Comparison of ENCODE assay signal across 13 cellular contexts in the genomic region with DNA sequence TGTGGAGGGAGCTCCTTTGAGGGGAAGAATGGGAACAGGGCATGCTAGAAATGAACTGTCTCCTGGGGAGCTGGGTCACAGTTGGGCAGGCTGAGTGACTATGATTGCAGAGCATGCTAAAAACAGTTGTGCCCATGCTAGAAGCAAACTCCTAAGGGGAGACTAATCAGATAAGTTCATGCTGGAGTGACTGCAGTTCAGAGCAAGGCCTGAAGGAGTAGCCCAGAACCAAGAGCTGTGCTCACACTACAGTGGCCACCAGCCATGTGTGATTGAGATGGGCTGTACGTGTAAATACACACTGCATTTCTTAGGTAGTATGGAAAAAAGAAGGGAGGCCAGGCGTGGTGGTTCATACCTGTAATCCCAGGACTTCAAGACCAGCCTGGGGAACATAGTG. TPM values are rescaled to one million over a fixed set of nuclear protein-coding genes. Genes with fewer than 3 reads are reported as not detected.
DNase-seq lines count a peak whose midpoint lies in the region; ATAC-seq, FAIRE-seq and TF ChIP-seq lines count a peak whose summit lies in the region.
"Had no signal": no experiment of that assay in that cellular context is flagged by ENCODE, and none has a peak within 500 bp of the region (broad histone marks: within the 10 kb centered on the region; RNA-seq: fewer than 3 reads in every experiment).

No MANE protein-coding gene starts in this region.

- CTCF ChIA-PET in GM10248 (lab: Yijun Ruan, JAX), result interaction anchor here (0.8 to 2.1 kb wide), 4 partner anchors 16 to 102 kb away, joined by 3 to 7 read pairs (median 6); a partner anchor contains a TSS

- H3K27me3 ChIP-seq in Loucy (ENCODE audit: insufficient read depth, low read length, poor library complexity, severe bottlenecking) (no peaks in the 10 kb centered on the region), bronchial epithelial cell (ENCODE audit: control insufficient read depth, insufficient read depth, low read length) (no peaks in the 10 kb centered on the region), osteoblast (ENCODE audit: insufficient read depth, low read length) (no peaks in the 10 kb centered on the region), right cardiac atrium (ENCODE audit: control insufficient read depth, insufficient read depth) (no peaks in the 10 kb centered on the region)
- H3K27me3 ChIP-seq: uterus had no signal

- H3K9me3 ChIP-seq in Loucy (ENCODE audit: insufficient read depth, low read depth, low read length) (peaks cover under 1% of the 10 kb centered on the region; the same call in 1 of the 2 replicates), osteoblast (ENCODE audit: low read depth, low read length) (no peaks in the 10 kb centered on the region), right cardiac atrium (ENCODE audit: control insufficient read depth, low read length) (no peaks in the 10 kb centered on the region)
- H3K9me3 ChIP-seq: uterus had no signal

- H3K4me2 ChIP-seq in Loucy (ENCODE audit: low read depth, low read length, poor library complexity, severe bottlenecking) (no peak overlapping the region), osteoblast (ENCODE audit: insufficient read depth, low read length) (no peak overlapping the region)

- H3K36me3 ChIP-seq in Loucy (ENCODE audit: insufficient read depth, low read length) (peaks cover 20% of the 10 kb centered on the region; the same call in 1 of the 2 replicates), bronchial epithelial cell (ENCODE audit: control insufficient read depth, insufficient read depth, low read length) (peaks cover 21% of the 10 kb centered on the region), osteoblast (ENCODE audit: insufficient read depth, low read length) (peaks cover 61% of the 10 kb centered on the region)
- H3K36me3 ChIP-seq: uterus had no signal

- H3K27ac ChIP-seq in osteoblast (ENCODE audit: low read depth, low read length) (no peak overlapping the region), right cardiac atrium (ENCODE audit: low read length) (no peak overlapping the region)
- H3K27ac ChIP-seq: uterus had no signal

- H3K4me1 ChIP-seq in Loucy (ENCODE audit: insufficient read depth, low read length, poor library complexity, severe bottlenecking) (peaks cover 28% of the 10 kb centered on the region), osteoblast (ENCODE audit: insufficient read depth, low read length) (no peaks in the 10 kb centered on the region), right cardiac atrium (ENCODE audit: control insufficient read depth, insufficient read depth, low read length) (peaks cover 8% of the 10 kb centered on the region)

- no peaks in the 10 kb centered on the region for H3F3A ChIP-seq in Loucy (ENCODE audit: low read depth)

- POLR2A ChIA-PET in GM10248 (lab: Yijun Ruan, JAX), result interaction anchor here (0.6 to 0.7 kb wide), 2 partner anchors 14 to 29 kb away, joined by 3 to 4 read pairs; a partner anchor contains a TSS

- intact Hi-C loops in right cardiac atrium (cut with DNase I), result no loop called here

- DNase-seq in GM10248 (ENCODE audit: extremely low spot score) (no peak), bronchial epithelial cell (ENCODE audit: low read depth) (no peak), osteoblast (ENCODE audit: insufficient read length, low spot score, missing footprints) (peak; percentile 62), GF-D8 (lab: John Stamatoyannopoulos, UW) (no peak), right cardiac atrium (no peak)
- DNase-seq: activated CD4-positive, alpha-beta memory T cell treated with anti-CD3 and anti-CD28 coated beads for 36 hours; activated naive CD4-positive, alpha-beta T cell treated with anti-CD3 and anti-CD28 coated beads, Interleukin-2, amount 50 U/mL, for 16 hours; EL; mesenchymal stem cell; NCI-H226 had no signal

- no peaks in the 10 kb centered on the region for H3K9me2 ChIP-seq in Loucy (replicated peaks; ENCODE audit: low read depth, low read length)

- WGBS in right cardiac atrium, result 87% methylated on average over 2 of the region's 2 CpGs

- no peak for ATAC-seq in HG03442 (IDR thresholded peaks at IDR 0.05; ENCODE audit: unreplicated experiment)
- no peak for ATAC-seq in right cardiac atrium

- H3K4me3 ChIP-seq in Loucy (ENCODE audit: low read length, poor library complexity, severe bottlenecking) (no peak overlapping the region), bronchial epithelial cell (ENCODE audit: low read depth, low read length) (no peak overlapping the region), osteoblast (ENCODE audit: insufficient read depth, low read length) (no peak overlapping the region), right cardiac atrium (ENCODE audit: low read length) (no peak overlapping the region)
- H3K4me3 ChIP-seq: uterus had no signal

- no peak overlapping the region for H2AFZ ChIP-seq in Loucy (ENCODE audit: low read length)
- H2AFZ ChIP-seq in osteoblast (ENCODE audit: low read length), result no peak overlapping the region

- no peak overlapping the region for H3K9ac ChIP-seq in Loucy (ENCODE audit: low read depth, low read length, poor library complexity, severe bottlenecking)

- TF ChIP-seq CTCF in GM10248 (IDR thresholded peaks at IDR 0.05; ENCODE audit: control extremely low read depth, extremely low read depth, low read depth, missing control alignments), result peak; percentile 6
- TF ChIP-seq CTCF in Loucy (conservative IDR thresholded peaks at IDR 0.05; ENCODE audit: low read length), result peak; percentile 30; the same call in 1 of the 2 replicates
- peak; percentile 16 for TF ChIP-seq CTCF in bronchial epithelial cell (IDR thresholded peaks at IDR 0.05; ENCODE audit: insufficient read depth, low read length, severe bottlenecking)
- peak; percentile 40 for TF ChIP-seq CTCF in osteoblast (IDR thresholded peaks at IDR 0.05; ENCODE audit: extremely low read depth, low read depth, low read length)

- FAIRE-seq in bronchial epithelial cell (lab: Jason Lieb, UNC), result peak; percentile 98

- no peaks in the 10 kb centered on the region for H3K79me2 ChIP-seq in Loucy (ENCODE audit: insufficient read depth, low read length)
- peaks cover 3% of the 10 kb centered on the region for H3K79me2 ChIP-seq in osteoblast (ENCODE audit: insufficient read depth, low read length)

- H4K20me1 ChIP-seq in Loucy (ENCODE audit: insufficient read depth, low read length, poor library complexity, severe bottlenecking), result no peaks in the 10 kb centered on the region
- peaks cover 22% of the 10 kb centered on the region for H4K20me1 ChIP-seq in osteoblast (ENCODE audit: insufficient read depth, low read length)

RNA-seq across cellular contexts. Expression of a gene that starts 10.3 kb away (rescaled TPM):
- 19.0 and 54.0 TPM in 2 replicates for total RNA-seq in bronchial epithelial cell
- 100 and 106 TPM in 2 replicates for total RNA-seq in osteoblast
- 100 to 1,000 TPM; 630 to 722 (median 659) TPM for total RNA-seq in right cardiac atrium
- 811 TPM for polyA plus RNA-seq in right cardiac atrium

RNA-seq across cellular contexts. Expression of a gene that starts 11.6 kb away (rescaled TPM):
- total RNA-seq in bronchial epithelial cell (18.2 and 18.4 TPM in 2 replicates), osteoblast (52.7 and 53.2 TPM in 2 replicates), right cardiac atrium (10 to 100 TPM; 60.1 to 73.7 (median 65.2) TPM)
- polyA plus RNA-seq in right cardiac atrium, result 55.9 TPM

RNA-seq across cellular contexts. Expression of a gene that starts 29.0 kb away (rescaled TPM):
- total RNA-seq in bronchial epithelial cell (21.3 and 21.8 TPM in 2 replicates), osteoblast (29.5 and 33.7 TPM in 2 replicates), right cardiac atrium (10 to 100 TPM; 26.3 to 36.7 (median 32.3) TPM)
- polyA plus RNA-seq in right cardiac atrium, result 24.3 TPM

RNA-seq across cellular contexts. Expression of a gene that starts 33.3 kb away (rescaled TPM):
- total RNA-seq in bronchial epithelial cell (0.13 and 2.4 TPM in 2 replicates), osteoblast (60.8 and 87.5 TPM in 2 replicates), right cardiac atrium (100 to 1,000 TPM; 275 to 462 (median 364) TPM)
- 362 TPM for polyA plus RNA-seq in right cardiac atrium

RNA-seq across cellular contexts. Expression of a gene that starts 42.8 kb away (rescaled TPM):
- total RNA-seq in bronchial epithelial cell (2.1 and 5.1 TPM in 2 replicates), osteoblast (2.2 and 3.5 TPM in 2 replicates), right cardiac atrium (1 to 10 TPM in 1 of 4 donors, under 1 TPM in 1, not detected in 2; 0.29 to 1.3 TPM)
- 0.29 TPM for polyA plus RNA-seq in right cardiac atrium
